Comparison of ENCODE assay signal across 1 cellular context in the genomic region with DNA sequence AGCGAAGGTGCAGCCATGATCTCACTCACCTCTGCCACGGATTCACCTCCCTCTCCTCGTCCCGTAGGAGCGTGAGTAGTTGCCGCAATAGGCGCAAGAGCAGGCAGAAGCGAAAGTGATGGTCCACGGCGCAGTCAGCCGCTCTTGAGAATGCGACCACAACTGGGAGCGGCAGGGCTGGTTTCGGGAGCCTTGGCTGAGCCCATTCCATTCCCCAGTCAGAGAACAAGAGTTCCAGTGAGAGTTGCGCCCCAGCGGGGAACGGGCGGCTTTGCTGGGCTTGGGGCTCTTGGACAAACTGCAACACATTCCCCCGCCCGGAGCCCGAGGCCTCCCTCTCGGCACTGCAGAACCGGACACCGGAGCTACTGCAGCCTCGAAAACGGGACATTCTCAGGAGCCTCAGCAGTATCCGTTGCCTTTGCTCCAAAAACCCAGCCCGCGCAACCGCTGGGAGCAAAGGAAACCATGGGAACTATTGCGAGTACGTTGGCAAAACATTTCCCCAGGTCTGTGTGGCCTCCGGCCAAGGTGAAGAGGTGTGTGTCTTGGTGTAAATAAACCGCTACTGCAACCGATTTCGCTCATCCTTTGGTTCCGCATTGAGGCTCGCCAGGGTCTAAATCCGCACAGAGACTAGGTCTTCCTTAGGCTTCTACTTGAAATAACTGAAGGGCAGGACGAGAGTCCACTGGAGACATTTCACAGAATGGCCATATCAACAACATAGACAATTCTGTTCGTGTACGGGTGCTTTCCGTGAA.
A peak's percentile ranks its signal among the peaks of the same experiment; 100 is the strongest.
TF ChIP-seq lines count a peak whose summit lies in the region.

No MANE protein-coding gene starts in this region.

TF ChIP-seq in K562, 482 proteins besides CTCF, POLR2A, EP300 and RAD21 (continued from another document):
- TF ChIP-seq SP1 (CRISPR knock-in tag; IDR thresholded peaks at IDR 0.05) (peak; percentile 79), RB1 (IDR thresholded peaks at IDR 0.05; ENCODE audit: low read depth) (peak; percentile 66), HDAC2 (IDR thresholded peaks at IDR 0.05) (peak; percentile 54; the same call in 1 of the 2 replicates), MYC (IDR thresholded peaks at IDR 0.05; ENCODE audit: low read depth, low read length) (peak; percentile 33; the same call in 1 of the 2 replicates), MYC (CRISPR knock-in tag; IDR thresholded peaks at IDR 0.05; ENCODE audit: borderline replicate concordance, low read depth) (no peak), PRPF4 (IDR thresholded peaks at IDR 0.05; ENCODE audit: insufficient read depth, low read depth, low read length, poor library complexity, severe bottlenecking) (no peak), MYBL2 (IDR thresholded peaks at IDR 0.05; ENCODE audit: low read depth) (peak; percentile 60), MYBL2 (CRISPR knock-in tag; IDR thresholded peaks at IDR 0.05; ENCODE audit: borderline replicate concordance) (no peak)
TF ChIP-seq in K562: peak in this region for 125.
